8 cellular contexts compared by ENCODE assay signal in genomic region chr12:12441891-12442461, GRCh38.
DNase-seq lines count a peak whose midpoint lies in the region; ATAC-seq and TF ChIP-seq lines count a peak whose summit lies in the region.

No MANE protein-coding gene starts in this region.

- H3K79me2 ChIP-seq in PC-3 (ENCODE audit: low read length): no peaks in the 10 kb centered on the region

- peak; percentile 25 for DNase-seq in PC-3
- peak in 3 of 7 donors; percentile 32 to 56 (median 40) for DNase-seq in adrenal gland
- no peak for DNase-seq in globus pallidus (ENCODE audit: low spot score)
- DNase-seq in NCI-H345 (lab: John Stamatoyannopoulos, UW): no peak
- DNase-seq in epidermal melanocyte (ENCODE audit: insufficient read length, low spot score): no peak

- H3K9me2 ChIP-seq in PC-3 (replicated peaks; ENCODE audit: low read length): no peaks in the 10 kb centered on the region

- WGBS in adrenal gland, 4 donors: 51 to 68% (median 65%) methylated on average over 3 of the region's 3 CpGs

- H2AFZ ChIP-seq in PC-3 (ENCODE audit: low read length): no peak overlapping the region

- H3K27me3 ChIP-seq in BLaER1 treated with 17β-estradiol and CSF1 and Interleukin-3, amounts not matched to agents 10 nM and 100 nM: no peaks in the 10 kb centered on the region
- H3K27me3 ChIP-seq in PC-3 (ENCODE audit: low read length): no peaks in the 10 kb centered on the region
- H3K27me3 ChIP-seq in adrenal gland: no peaks in the 10 kb centered on the region
- H3K27me3 ChIP-seq in mucosa of rectum (ENCODE audit: control insufficient read depth in 2 of 2, insufficient read depth in 2 of 2, low read length in 2 of 2): no peaks in the 10 kb centered on the region

- H3K9ac ChIP-seq in BLaER1 treated with 17β-estradiol and CSF1 and Interleukin-3, amounts not matched to agents 10 nM and 100 nM: no peak overlapping the region
- no peak overlapping the region; the same call in 1 of the 2 replicates for H3K9ac ChIP-seq in PC-3 (ENCODE audit: low read length)
- H3K9ac ChIP-seq in mucosa of rectum (ENCODE audit: low read depth in 1 of 2, low read length in 2 of 2): no peak overlapping the region

- CTCF ChIA-PET in PC-3 (lab: Charles Lee): no interaction called here

- POLR2A ChIA-PET in PC-3 (lab: Charles Lee; ENCODE audit: unreplicated experiment): no interaction called here

- TF ChIP-seq POLR2A in adrenal gland (IDR thresholded peaks at IDR 0.05): peak in 1 of 2 donors; percentile 35

- H3F3A ChIP-seq in PC-3 (ENCODE audit: low read length, unreplicated experiment): no peaks in the 10 kb centered on the region

- H3K27ac ChIP-seq in BLaER1 treated with 17β-estradiol and CSF1 and Interleukin-3, amounts not matched to agents 10 nM and 100 nM: peak overlapping the region in 2 of 11 experiments; percentile 12 to 21; a peak in 2 of 22 replicates
- H3K27ac ChIP-seq in PC-3 (ENCODE audit: low read length) (peak overlapping the region; percentile 68), adrenal gland (peak overlapping the region; percentile 57 to 86 (median 61)), mucosa of rectum (ENCODE audit: low read depth in 2 of 2, low read length in 2 of 2) (peak overlapping the region; percentile 56 to 59)

- no peaks in the 10 kb centered on the region for H4K20me1 ChIP-seq in BLaER1 treated with 17β-estradiol and CSF1 and Interleukin-3, amounts not matched to agents 10 nM and 100 nM
- H4K20me1 ChIP-seq in PC-3 (ENCODE audit: low read length): no peaks in the 10 kb centered on the region

- intact Hi-C loops in PC-3 (cut with micrococcal nuclease): loop anchor here (10.0 kb wide), 1 partner anchor 123 kb away; the partner anchor contains the start of gene DUSP16
- intact Hi-C loops in adrenal gland (cut with DNase I): no loop called here

- BruUV-seq in PC-3 (replicated peaks; lab: Mats Ljungman, UMichigan): no TSS peak

- H3K4me1 ChIP-seq in BLaER1 treated with 17β-estradiol and CSF1 and Interleukin-3, amounts not matched to agents 10 nM and 100 nM: peaks cover 13 to 35% (median 25%) of the 10 kb centered on the region in 10 experiments; a peak in 19 of 20 replicates
- peaks cover 35% of the 10 kb centered on the region for H3K4me1 ChIP-seq in PC-3 (ENCODE audit: insufficient read depth, low read length)
- H3K4me1 ChIP-seq in adrenal gland (replicated peaks in 1 of 2): peaks cover 6 to 28% of the 10 kb centered on the region in 2 donors
- peaks cover 8 to 17% of the 10 kb centered on the region in 2 donors for H3K4me1 ChIP-seq in mucosa of rectum (ENCODE audit: control insufficient read depth in 2 of 2, insufficient read depth in 2 of 2, low read length in 2 of 2)

- no peak for ATAC-seq in PC-3
- ATAC-seq in GM18870 (IDR thresholded peaks at IDR 0.05; ENCODE audit: unreplicated experiment): no peak

- H3K36me3 ChIP-seq in BLaER1 treated with 17β-estradiol and CSF1 and Interleukin-3, amounts not matched to agents 10 nM and 100 nM: peaks cover 0 to 13% (median 9%) of the 10 kb centered on the region in 11 experiments; a peak in 19 of 22 replicates
- H3K36me3 ChIP-seq in PC-3 (ENCODE audit: low read depth, low read length): peaks cover 11% of the 10 kb centered on the region
- no peaks in the 10 kb centered on the region for H3K36me3 ChIP-seq in adrenal gland (replicated peaks in 1 of 2)
- peaks cover 0 to 4% of the 10 kb centered on the region in 2 donors for H3K36me3 ChIP-seq in mucosa of rectum (ENCODE audit: control insufficient read depth in 2 of 2, insufficient read depth in 2 of 2, low read length in 2 of 2)

- peaks cover 3 to 10% (median 7%) of the 10 kb centered on the region in 11 experiments; a peak in 21 of 22 replicates for H3K9me3 ChIP-seq in BLaER1 treated with 17β-estradiol and CSF1 and Interleukin-3, amounts not matched to agents 10 nM and 100 nM (replicated peaks in 1 of 11)
- H3K9me3 ChIP-seq in PC-3 (ENCODE audit: low read length) (peaks cover 7% of the 10 kb centered on the region; the same call in 1 of the 2 replicates), adrenal gland (replicated peaks in 1 of 3) (no peaks in the 10 kb centered on the region), mucosa of rectum (ENCODE audit: control insufficient read depth in 2 of 2, low read length in 2 of 2) (no peaks in the 10 kb centered on the region)

- no peak overlapping the region for H3K4me3 ChIP-seq in BLaER1 treated with 17β-estradiol and CSF1 and Interleukin-3, amounts not matched to agents 10 nM and 100 nM
- H3K4me3 ChIP-seq in PC-3 (ENCODE audit: low read length) (no peak overlapping the region), adrenal gland (no peak overlapping the region), mucosa of rectum (ENCODE audit: low read length in 2 of 2) (no peak overlapping the region)

- H3K4me2 ChIP-seq in BLaER1 treated with 17β-estradiol and CSF1 and Interleukin-3, amounts not matched to agents 10 nM and 100 nM: peak overlapping the region in 10 of 11 experiments; percentile 4 to 69 (median 38); a peak in 17 of 22 replicates
- H3K4me2 ChIP-seq in PC-3 (ENCODE audit: low read length): peak overlapping the region; percentile 20

- TF ChIP-seq CTCF in PC-3 (conservative IDR thresholded peaks at IDR 0.05; ENCODE audit: low read depth, low read length) (no peak), adrenal gland (IDR thresholded peaks at IDR 0.05) (no peak)
